In the genomic region with DNA sequence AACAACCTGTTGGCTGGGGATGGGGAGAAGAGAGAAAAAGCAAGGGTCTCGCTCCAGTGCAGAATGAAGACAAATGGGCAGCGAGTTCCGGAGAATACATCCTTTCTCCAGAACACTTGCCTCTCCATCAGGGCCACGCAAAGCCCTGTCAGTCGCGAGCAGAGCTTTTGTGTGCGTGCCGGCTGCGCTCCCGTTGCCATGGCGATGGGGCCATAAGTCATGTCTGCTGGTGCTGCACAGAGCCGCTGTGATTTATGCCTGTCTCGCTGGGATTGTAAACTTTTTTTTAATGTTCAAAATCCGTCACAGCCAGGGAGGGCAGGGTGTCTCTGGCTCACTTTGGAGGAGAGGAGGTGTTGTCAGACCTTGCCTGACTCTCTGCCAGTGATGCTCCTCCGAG, we compare ENCODE assay signal across 15 cellular contexts.
A peak's percentile ranks its signal among the peaks of the same experiment; 100 is the strongest.
DNase-seq lines count a peak whose midpoint lies in the region; ATAC-seq and TF ChIP-seq lines count a peak whose summit lies in the region.
"Had no signal": no experiment of that assay in that cellular context is flagged by ENCODE, and none has a peak within 500 bp of the region (broad histone marks: within the 10 kb centered on the region; RNA-seq: fewer than 3 reads in every experiment).

No MANE protein-coding gene starts in this region.

- no peaks in the 10 kb centered on the region for H4K20me1 ChIP-seq in mammary epithelial cell (ENCODE audit: insufficient read depth, low read length)

- H3K4me3 ChIP-seq in mammary epithelial cell (replicated peaks in 1 of 3; ENCODE audit: insufficient read depth in 1 of 3, low read depth in 2 of 3, low read length in 3 of 3), result no peak overlapping the region
- H3K4me3 ChIP-seq: ascending aorta, esophagus muscularis mucosa, pancreas, SK-N-MC had no signal

- dilution Hi-C loops in mammary epithelial cell (cut with HindIII; ENCODE audit: low sequenced_read_pairs), result no loop called here

- no peak overlapping the region for H3K4me2 ChIP-seq in mammary epithelial cell (ENCODE audit: insufficient read depth, low read depth, low read length)

- intact Hi-C loops in mammary epithelial cell (cut with micrococcal nuclease), result no loop called here

- no peaks in the 10 kb centered on the region for H3K4me1 ChIP-seq in mammary epithelial cell (ENCODE audit: insufficient read depth, low read length)
- H3K4me1 ChIP-seq: ascending aorta, pancreas had no signal

- H3K9me3 ChIP-seq in mammary epithelial cell (replicated peaks; ENCODE audit: insufficient read depth, low read length), result no peaks in the 10 kb centered on the region
- H3K9me3 ChIP-seq: ascending aorta, esophagus muscularis mucosa, pancreas had no signal

- CTCF ChIA-PET in mammary epithelial cell (lab: Charles Lee; ENCODE audit: low non-redundant PET), result no interaction called here

- no peaks in the 10 kb centered on the region for H3K27me3 ChIP-seq in mammary epithelial cell (ENCODE audit: insufficient read depth, low read length)
- H3K27me3 ChIP-seq: ascending aorta, pancreas had no signal

- H3K36me3 ChIP-seq in mammary epithelial cell (ENCODE audit: insufficient read depth, low read length), result no peaks in the 10 kb centered on the region
- H3K36me3 ChIP-seq: ascending aorta, esophagus muscularis mucosa, pancreas had no signal

- H3K27ac ChIP-seq in mammary epithelial cell (ENCODE audit: insufficient read depth, low read depth, low read length), result no peak overlapping the region
- H3K27ac ChIP-seq: ascending aorta, esophagus muscularis mucosa, pancreas, SK-N-MC had no signal

- ATAC-seq in GM21576 (IDR thresholded peaks at IDR 0.05; ENCODE audit: unreplicated experiment), result peak; percentile 49
- ATAC-seq: activated CD8-positive, alpha-beta memory T cell treated with anti-CD3 and anti-CD28 coated beads, Interleukin-2, amount 10 ng/mL, durations not matched to agents 7 days and 5 days; left colon; pancreas had no signal

- no peaks in the 10 kb centered on the region for H3K79me2 ChIP-seq in mammary epithelial cell (ENCODE audit: insufficient read depth, low read length)

- no peak overlapping the region for H3K9ac ChIP-seq in mammary epithelial cell (ENCODE audit: insufficient read depth, low read length)

- in situ Hi-C loops in mammary epithelial cell (cut with MboI; ENCODE audit: low sequenced_read_pairs in 2 of 2), result no loop called here

- 80% methylated on average over 15 of the region's 15 CpGs for WGBS in mammary epithelial cell (ENCODE audit: low coverage, missing lambda C conversion rate)

- peak; percentile 20 for DNase-seq in CD1c-positive myeloid dendritic cell (ENCODE audit: extremely low spot score)
- peak; percentile 46 for DNase-seq in NCI-H748 treated with DMSO at 0.1 percent for 48 hours (lab: John Stamatoyannopoulos, UW)
- DNase-seq in left kidney (ENCODE audit: low read depth, low spot score), result peak; percentile 88
- no peak for DNase-seq in HuH-7.5 (ENCODE audit: low spot score)
- no peak for DNase-seq in HK-2 (ENCODE audit: unreplicated experiment)
- no peak for DNase-seq in HuH-7 (ENCODE audit: low spot score)
- DNase-seq in mammary epithelial cell, result no peak
- DNase-seq: activated CD8-positive, alpha-beta memory T cell treated with anti-CD3 and anti-CD28 coated beads, Interleukin-2, amount 10 ng/mL, durations not matched to agents 7 days and 5 days; left colon; NCI-H2081 treated with DMSO at 0.1 percent for 48 hours had no signal

- BruUV-seq in mammary epithelial cell (replicated peaks; lab: Mats Ljungman, UMichigan), result no TSS peak

- no peak for TF ChIP-seq CTCF in mammary epithelial cell (conservative IDR thresholded peaks at IDR 0.05 in 1 of 2, IDR thresholded peaks at IDR 0.05 in 1 of 2; ENCODE audit: extremely low read depth in 1 of 2, insufficient read depth in 1 of 2, low read depth in 1 of 2, low read length in 2 of 2)

- no peak overlapping the region for H2AFZ ChIP-seq in mammary epithelial cell (ENCODE audit: low read depth, low read length)

Comparison
In these comparisons a context has a peak if more than half of its experiments do, and no peak if none do; other contexts are left out.
1. DNase-seq: peak in CD1c-positive myeloid dendritic cell (single experiment), NCI-H748 treated with DMSO at 0.1 percent for 48 hours (single experiment) and left kidney (single experiment); none in HuH-7.5 (single experiment), HK-2 (single experiment), HuH-7 (single experiment) and mammary epithelial cell (single experiment).